Comparison of ENCODE assay signal across 20 cellular contexts in genomic region chr1:97101523-97101922, GRCh38.
DNase-seq lines count a peak whose midpoint lies in the region; ATAC-seq and TF ChIP-seq lines count a peak whose summit lies in the region.
"Had no signal": no experiment of that assay in that cellular context is flagged by ENCODE, and none has a peak within 500 bp of the region (broad histone marks: within the 10 kb centered on the region; RNA-seq: fewer than 3 reads in every experiment).

No MANE protein-coding gene starts in this region.

- H3K79me2 ChIP-seq in SK-N-SH (ENCODE audit: insufficient read depth) (no peaks in the 10 kb centered on the region), neural progenitor cell (ENCODE audit: low read depth) (no peaks in the 10 kb centered on the region)

- no peaks in the 10 kb centered on the region; the same call in 1 of the 2 replicates for H3K9me3 ChIP-seq in SK-N-SH
- no peaks in the 10 kb centered on the region; the same call in 1 of the 2 replicates for H3K9me3 ChIP-seq in SK-N-MC (ENCODE audit: low read depth, low read length)
- H3K9me3 ChIP-seq in neural progenitor cell (ENCODE audit: low read depth): no peaks in the 10 kb centered on the region
- H3K9me3 ChIP-seq in aorta (ENCODE audit: control insufficient read depth, low read length): no peaks in the 10 kb centered on the region
- H3K9me3 ChIP-seq: A549, Caco-2 had no signal

- H3K4me1 ChIP-seq in SK-N-SH (ENCODE audit: control insufficient read depth in 1 of 2, insufficient read depth in 2 of 2, low read depth in 1 of 2, low read length in 1 of 2): no peaks in the 10 kb centered on the region
- peaks cover 12% of the 10 kb centered on the region for H3K4me1 ChIP-seq in neural progenitor cell
- H3K4me1 ChIP-seq in aorta (ENCODE audit: control insufficient read depth in 1 of 2, insufficient read depth in 2 of 2, low read length in 2 of 2): no peaks in the 10 kb centered on the region
- H3K4me1 ChIP-seq: A549; BLaER1 treated with 17β-estradiol and CSF1 and Interleukin-3, amounts not matched to agents 10 nM and 100 nM; Caco-2 had no signal

- H2AFZ ChIP-seq in SK-N-SH (ENCODE audit: low read depth) (no peak overlapping the region), neural progenitor cell (replicated peaks) (peak overlapping the region; percentile 30)

- intact Hi-C loops in aorta (cut with DNase I): no loop called here

- TF ChIP-seq EP300 in SK-N-SH (IDR thresholded peaks at IDR 0.05; ENCODE audit: borderline replicate concordance in 1 of 2, low read depth in 1 of 2, low read length in 1 of 2): no peak

- H3K9ac ChIP-seq in SK-N-SH (no peak overlapping the region), SK-N-MC (ENCODE audit: insufficient read length) (peak overlapping the region; percentile 9), neural progenitor cell (no peak overlapping the region)
- H3K9ac ChIP-seq: BLaER1 treated with 17β-estradiol and CSF1 and Interleukin-3, amounts not matched to agents 10 nM and 100 nM had no signal

- peaks cover 4% of the 10 kb centered on the region for H3K27me3 Mint-ChIP-seq in neural progenitor cell (ENCODE audit: insufficient read depth, low read depth)
- H3K27me3 Mint-ChIP-seq: B cell; CD4-positive, alpha-beta T cell had no signal

- H3K27ac ChIP-seq in SK-N-SH (ENCODE audit: low read depth in 2 of 2, low read length in 1 of 2) (no peak overlapping the region), SK-N-MC (peak overlapping the region; percentile 27; the same call in 1 of the 2 replicates), neural progenitor cell (no peak overlapping the region), aorta (ENCODE audit: low read depth in 1 of 2, low read length in 2 of 2) (no peak overlapping the region)
- H3K27ac ChIP-seq: 22Rv1; A549; BLaER1 treated with 17β-estradiol and CSF1 and Interleukin-3, amounts not matched to agents 10 nM and 100 nM; C4-2B had no signal

- no peak overlapping the region for H3K4me3 Mint-ChIP-seq in neural progenitor cell
- H3K4me3 Mint-ChIP-seq: B cell; CD4-positive, alpha-beta T cell; CD8-positive, alpha-beta T cell had no signal

- no peak overlapping the region for H3K27ac Mint-ChIP-seq in neural progenitor cell
- H3K27ac Mint-ChIP-seq: B cell; CD4-positive, alpha-beta T cell; CD8-positive, alpha-beta T cell had no signal

- peaks cover 6% of the 10 kb centered on the region for H3K36me3 Mint-ChIP-seq in neural progenitor cell

- H3K9me2 ChIP-seq in SK-N-SH: no peaks in the 10 kb centered on the region

- H4K20me1 ChIP-seq in SK-N-SH (ENCODE audit: insufficient read depth) (no peaks in the 10 kb centered on the region), neural progenitor cell (ENCODE audit: low read depth) (no peaks in the 10 kb centered on the region)
- H4K20me1 ChIP-seq: BLaER1 treated with 17β-estradiol and CSF1 and Interleukin-3, amounts not matched to agents 10 nM and 100 nM had no signal

- peaks cover 22% of the 10 kb centered on the region for H3K4me1 Mint-ChIP-seq in neural progenitor cell
- H3K4me1 Mint-ChIP-seq: B cell had no signal

- TF ChIP-seq CTCF in SK-N-SH (IDR thresholded peaks at IDR 0.05): no peak
- no peak for TF ChIP-seq CTCF in neural progenitor cell (IDR thresholded peaks at IDR 0.05)

- peaks cover 3% of the 10 kb centered on the region for H3F3A ChIP-seq in SK-N-SH (replicated peaks; ENCODE audit: insufficient read depth)
- H3F3A ChIP-seq in neural progenitor cell (ENCODE audit: low read depth): no peaks in the 10 kb centered on the region

- no peak for DNase-seq in SK-N-SH
- peak; percentile 77 for DNase-seq in SK-N-MC (ENCODE audit: low read depth, low spot score)
- DNase-seq in neural progenitor cell (ENCODE audit: low spot score): no peak
- DNase-seq in aorta: no peak
- no peak for DNase-seq in DMS79 (lab: John Stamatoyannopoulos, UW)
- DNase-seq: ACHN; Caco-2; Calu3; CD4-positive, alpha-beta T cell; CD8-positive, alpha-beta T cell; DND-41; EL; GDM1 had no signal

- no peak overlapping the region for H3K4me2 ChIP-seq in SK-N-SH
- peak overlapping the region; percentile 22 for H3K4me2 ChIP-seq in neural progenitor cell
- H3K4me2 ChIP-seq: A549; BLaER1 treated with 17β-estradiol and CSF1 and Interleukin-3, amounts not matched to agents 10 nM and 100 nM had no signal

- H3K4me3 ChIP-seq in SK-N-SH (ENCODE audit: low read depth in 2 of 2, low read length in 1 of 2) (no peak overlapping the region), SK-N-MC (peak overlapping the region; percentile 34), neural progenitor cell (no peak overlapping the region), aorta (ENCODE audit: low read length in 2 of 2) (no peak overlapping the region)
- H3K4me3 ChIP-seq: A549; BLaER1 treated with 17β-estradiol and CSF1 and Interleukin-3, amounts not matched to agents 10 nM and 100 nM had no signal

- H3K27me3 ChIP-seq in SK-N-SH (ENCODE audit: insufficient read depth) (no peaks in the 10 kb centered on the region), neural progenitor cell (no peaks in the 10 kb centered on the region), aorta (ENCODE audit: control insufficient read depth in 1 of 2, insufficient read depth in 2 of 2, low read length in 1 of 2) (peaks cover 0 to 1% of the 10 kb centered on the region in 2 donors)
- H3K27me3 ChIP-seq: BLaER1 treated with 17β-estradiol and CSF1 and Interleukin-3, amounts not matched to agents 10 nM and 100 nM had no signal

- no peak for TF ChIP-seq RAD21 in SK-N-SH (IDR thresholded peaks at IDR 0.05; ENCODE audit: low read length)

- no peak for ATAC-seq in SK-N-SH treated with all-trans-retinoic acid at 6 μM for 48 hours
- no peak for ATAC-seq in aorta (ENCODE audit: low FRiP score)
- no peak for ATAC-seq in GM21576 (IDR thresholded peaks at IDR 0.05; ENCODE audit: unreplicated experiment)
- ATAC-seq: A549; CD8-positive, alpha-beta T cell had no signal

- H3K36me3 ChIP-seq in SK-N-SH (replicated peaks in 1 of 2; ENCODE audit: control insufficient read depth in 1 of 2, insufficient read depth in 2 of 2, low read length in 1 of 2): peaks cover 6 to 60% of the 10 kb centered on the region in 2 experiments
- no peaks in the 10 kb centered on the region for H3K36me3 ChIP-seq in SK-N-MC (ENCODE audit: insufficient read depth, low read length)
- no peaks in the 10 kb centered on the region for H3K36me3 ChIP-seq in neural progenitor cell
- H3K36me3 ChIP-seq in aorta (ENCODE audit: control insufficient read depth in 1 of 2, insufficient read depth in 2 of 2, low read length in 1 of 2): no peaks in the 10 kb centered on the region

- H3K9me3 Mint-ChIP-seq in neural progenitor cell: peaks cover 10% of the 10 kb centered on the region
- H3K9me3 Mint-ChIP-seq: CD4-positive, alpha-beta T cell had no signal

- POLR2A ChIA-PET in SK-N-SH (lab: Yijun Ruan, JAX): no interaction called here

- CTCF ChIA-PET in SK-N-SH (lab: Yijun Ruan, JAX): interaction anchor here (0.7 to 3.1 kb wide), 2 partner anchors 9 to 97 kb away, joined by 3 to 14 read pairs; no protein-coding TSS in a partner anchor

- WGBS in SK-N-SH (ENCODE audit: low lambda C conversion rate): 100% methylated on average over 2 of the region's 2 CpGs
- WGBS in aorta, 2 donors: 77 to 79% methylated on average over 2 of the region's 2 CpGs

TF ChIP-seq in SK-N-SH treated with all-trans-retinoic acid at 6 μM for 48 hours, 23 proteins besides CTCF, POLR2A, EP300 and RAD21:
- TF ChIP-seq ISL1 (CRISPR knock-in tag; IDR thresholded peaks at IDR 0.05) (no peak), ZFP3 (CRISPR knock-in tag; IDR thresholded peaks at IDR 0.05) (no peak), PPARA (CRISPR knock-in tag; IDR thresholded peaks at IDR 0.05; ENCODE audit: borderline replicate concordance) (no peak), ZNF8 (CRISPR knock-in tag; IDR thresholded peaks at IDR 0.05) (peak; percentile 70)

TF ChIP-seq in SK-N-SH, 30 proteins besides CTCF, POLR2A, EP300 and RAD21:
- no peak for TF ChIP-seq SIN3A (IDR thresholded peaks at IDR 0.05; ENCODE audit: borderline replicate concordance, low read depth, low read length)
- TF ChIP-seq MEF2A (IDR thresholded peaks at IDR 0.05; ENCODE audit: borderline replicate concordance, low read depth): no peak
- TF ChIP-seq POLR2AphosphoS5 (IDR thresholded peaks at IDR 0.05; ENCODE audit: low read depth, low read length): no peak
- no peak for TF ChIP-seq PBX3 (IDR thresholded peaks at IDR 0.05)
- TF ChIP-seq ZBTB33 (IDR thresholded peaks at IDR 0.05; ENCODE audit: borderline replicate concordance, low read depth): no peak
TF ChIP-seq in SK-N-SH: peak in this region for 0.
